In the genomic region with DNA sequence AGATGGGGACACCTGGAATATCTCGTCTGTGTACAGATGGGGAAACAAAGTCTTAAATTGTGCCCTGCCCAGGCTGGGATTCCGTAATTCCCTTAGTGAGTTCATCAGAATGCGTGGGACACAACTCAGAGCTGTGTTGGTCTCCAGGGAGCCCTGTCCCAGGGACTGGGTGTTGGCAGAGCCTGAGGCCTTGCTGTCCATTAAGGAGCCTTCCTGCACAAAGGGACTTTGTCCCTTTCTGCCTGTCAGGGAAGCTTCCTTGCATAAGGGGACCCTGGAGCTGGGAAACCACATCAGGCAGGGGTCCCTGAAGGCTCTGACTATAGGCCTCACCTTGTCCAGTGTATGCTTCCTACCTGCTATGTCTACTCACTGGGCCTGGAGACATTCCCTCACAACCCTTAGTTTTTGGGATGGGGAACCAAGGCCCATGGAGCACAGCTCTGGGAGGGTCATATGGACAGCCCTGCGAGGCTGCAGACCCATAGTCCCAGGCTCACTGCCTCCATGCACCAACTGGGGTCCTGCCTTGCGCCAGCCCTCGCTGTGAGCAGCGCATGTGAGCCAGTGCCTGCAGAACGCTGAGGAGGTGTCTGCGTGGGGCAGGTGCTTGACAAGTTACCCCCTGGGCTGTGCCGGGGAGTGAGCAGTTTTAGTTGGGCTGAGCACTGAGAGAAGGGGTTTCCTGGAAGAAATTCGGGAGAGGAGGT, we compare ENCODE assay signal across 8 cellular contexts. TPM values are rescaled to one million over a fixed set of nuclear protein-coding genes. Genes with fewer than 3 reads are reported as not detected.
DNase-seq lines count a peak whose midpoint lies in the region; ATAC-seq and TF ChIP-seq lines count a peak whose summit lies in the region.

No MANE protein-coding gene starts in this region.

- H3K27me3 ChIP-seq in BLaER1 treated with 17β-estradiol and CSF1 and Interleukin-3, amounts not matched to agents 10 nM and 100 nM: no peaks in the 10 kb centered on the region
- H3K27me3 ChIP-seq in esophagus (ENCODE audit: control insufficient read depth in 1 of 2, insufficient read depth in 2 of 2, low read length in 2 of 2): no peaks in the 10 kb centered on the region
- no peaks in the 10 kb centered on the region for H3K27me3 ChIP-seq in neutrophil

- H3K9me3 ChIP-seq in BLaER1 treated with 17β-estradiol and CSF1 and Interleukin-3, amounts not matched to agents 10 nM and 100 nM (replicated peaks in 1 of 11): peaks cover 0 to 24% (median 21%) of the 10 kb centered on the region in 11 experiments; a peak in 18 of 22 replicates
- no peaks in the 10 kb centered on the region for H3K9me3 ChIP-seq in esophagus (ENCODE audit: control insufficient read depth in 2 of 2, insufficient read depth in 1 of 2, low read depth in 1 of 2, low read length in 1 of 2)
- H3K9me3 ChIP-seq in neutrophil: no peaks in the 10 kb centered on the region

- peak overlapping the region; percentile 87 to 94 (median 91) for H3K9ac ChIP-seq in BLaER1 treated with 17β-estradiol and CSF1 and Interleukin-3, amounts not matched to agents 10 nM and 100 nM

- DNase-seq in RWPE1 (ENCODE audit: low spot score) (no peak), erythroblast (lab: John Stamatoyannopoulos, UW) (no peak), glomerular visceral epithelial cell (ENCODE audit: extremely low spot score) (no peak)

- no peak for ATAC-seq in GM18870 (IDR thresholded peaks at IDR 0.05; ENCODE audit: unreplicated experiment)
- no peak for ATAC-seq in GM18505 (IDR thresholded peaks at IDR 0.05; ENCODE audit: unreplicated experiment)

- 63 to 74% methylated on average over 11 of the region's 11 CpGs for WGBS in esophagus, 2 donors

- TF ChIP-seq POLR2A in GM18505 (IDR thresholded peaks at IDR 0.05; ENCODE audit: borderline replicate concordance, extremely low read depth, insufficient read depth, insufficient read length) (no peak), erythroblast (IDR thresholded peaks at IDR 0.05; ENCODE audit: low read length) (no peak)

- POLR2A ChIA-PET in RWPE1 (lab: Yijun Ruan, JAX; ENCODE audit: low non-redundant PET): no interaction called here

- peak overlapping the region; percentile 90 to 100 (median 98) for H3K4me3 ChIP-seq in BLaER1 treated with 17β-estradiol and CSF1 and Interleukin-3, amounts not matched to agents 10 nM and 100 nM
- H3K4me3 ChIP-seq in esophagus (ENCODE audit: low read depth in 1 of 2, low read length in 2 of 2): peak overlapping the region in 1 of 2 donors; percentile 82
- H3K4me3 ChIP-seq in neutrophil (ENCODE audit: low read depth in 1 of 2, low read length in 1 of 2): peak overlapping the region; percentile 88 to 90

- H3K27ac ChIP-seq in BLaER1 treated with 17β-estradiol and CSF1 and Interleukin-3, amounts not matched to agents 10 nM and 100 nM: peak overlapping the region; percentile 52 to 93 (median 85)
- H3K27ac ChIP-seq in RWPE1 (peak overlapping the region; percentile 94), esophagus (ENCODE audit: low read depth in 2 of 2, low read length in 1 of 2) (peak overlapping the region; percentile 95), neutrophil (peak overlapping the region; percentile 93)

- TF ChIP-seq CTCF in RWPE1 (conservative IDR thresholded peaks at IDR 0.05; ENCODE audit: low read depth) (no peak), neutrophil (IDR thresholded peaks at IDR 0.05) (no peak)

- peaks cover 64 to 72% (median 65%) of the 10 kb centered on the region in 10 experiments for H3K4me1 ChIP-seq in BLaER1 treated with 17β-estradiol and CSF1 and Interleukin-3, amounts not matched to agents 10 nM and 100 nM
- peaks cover 14 to 26% of the 10 kb centered on the region in 2 donors for H3K4me1 ChIP-seq in esophagus (ENCODE audit: control insufficient read depth in 2 of 2, insufficient read depth in 2 of 2, low read length in 1 of 2)
- H3K4me1 ChIP-seq in neutrophil (ENCODE audit: control insufficient read depth in 1 of 2, insufficient read depth in 1 of 2, low read depth in 1 of 2, low read length in 1 of 2): peaks cover 80 to 84% of the 10 kb centered on the region in 2 experiments

- peaks cover 10 to 52% (median 25%) of the 10 kb centered on the region in 11 experiments; a peak in 16 of 22 replicates for H4K20me1 ChIP-seq in BLaER1 treated with 17β-estradiol and CSF1 and Interleukin-3, amounts not matched to agents 10 nM and 100 nM

- peak overlapping the region; percentile 95 to 100 (median 98) for H3K4me2 ChIP-seq in BLaER1 treated with 17β-estradiol and CSF1 and Interleukin-3, amounts not matched to agents 10 nM and 100 nM

- H3K36me3 ChIP-seq in BLaER1 treated with 17β-estradiol and CSF1 and Interleukin-3, amounts not matched to agents 10 nM and 100 nM: peaks cover 10 to 34% (median 26%) of the 10 kb centered on the region in 11 experiments; a peak in 21 of 22 replicates
- H3K36me3 ChIP-seq in esophagus (ENCODE audit: control insufficient read depth in 2 of 2, insufficient read depth in 2 of 2, low read length in 1 of 2) (no peaks in the 10 kb centered on the region), neutrophil (no peaks in the 10 kb centered on the region)

- CTCF ChIA-PET in RWPE1 (lab: Yijun Ruan, JAX): interaction anchor here (0.5 to 3.6 kb wide), 2 partner anchors 11 to 468 kb away, joined by 4 to 22 read pairs; no protein-coding TSS in a partner anchor

RNA-seq across cellular contexts. Expression of a gene that starts 1.6 kb away (rescaled TPM):
- 10 to 100 TPM; 19.6 to 30.7 TPM for polyA plus RNA-seq in esophagus

RNA-seq across cellular contexts. Expression of a gene that starts 36.4 kb away (rescaled TPM):
- 10 to 100 TPM; 14.9 to 21.7 TPM for polyA plus RNA-seq in esophagus

RNA-seq across cellular contexts. Expression of a gene that starts 39.1 kb away (rescaled TPM):
- 1 to 10 TPM in 1 of 2 donors, under 1 TPM in 1; 0.83 to 1.9 TPM for polyA plus RNA-seq in esophagus
